Comparison of ENCODE assay signal across 8 cellular contexts in genomic region chr6:3229566-3230274, GRCh38. TPM values are rescaled to one million over a fixed set of nuclear protein-coding genes. Genes with fewer than 3 reads are reported as not detected.
A peak's percentile ranks its signal among the peaks of the same experiment; 100 is the strongest.
DNase-seq lines count a peak whose midpoint lies in the region; ATAC-seq and TF ChIP-seq lines count a peak whose summit lies in the region.

No MANE protein-coding gene starts in this region.

- peak; percentile 64 for DNase-seq in activated CD4-positive, alpha-beta T cell treated with anti-CD3 and anti-CD28 coated beads for 36 hours
- DNase-seq in activated CD4-positive, alpha-beta T cell treated with anti-CD3 and anti-CD28 coated beads for 4 hours, result no peak
- DNase-seq in NCI-H524 treated with DMSO at 0.1 percent for 48 hours (lab: John Stamatoyannopoulos, UW) (peak; percentile 35), cerebellar cortex (ENCODE audit: low spot score) (peak; percentile 43), osteocyte (ENCODE audit: extremely low spot score, unreplicated experiment) (no peak), NAMALWA (ENCODE audit: low spot score) (no peak), RWPE1 (ENCODE audit: low spot score) (no peak)

- intact Hi-C loops in activated CD4-positive, alpha-beta T cell treated with anti-CD3 and anti-CD28 coated beads for 36 hours (cut with DNase I, micrococcal nuclease), result loop anchor here (1.0 to 5.0 kb wide), 3 partner anchors 20 to 1622 kb away; partner anchors contain the start of gene FOXC1 (in 1 of the 2)

- TF ChIP-seq CTCF in osteocyte (IDR thresholded peaks at IDR 0.05) (no peak), RWPE1 (conservative IDR thresholded peaks at IDR 0.05; ENCODE audit: low read depth) (no peak)

- no peak overlapping the region for H3K27ac Mint-ChIP-seq in activated CD4-positive, alpha-beta T cell treated with anti-CD3 and anti-CD28 coated beads for 36 hours
- peak overlapping the region; percentile 23 for H3K27ac Mint-ChIP-seq in osteocyte (ENCODE audit: unreplicated experiment)

- H3K4me1 Mint-ChIP-seq in activated CD4-positive, alpha-beta T cell treated with anti-CD3 and anti-CD28 coated beads for 36 hours, result peaks cover 43% of the 10 kb centered on the region
- H3K4me1 Mint-ChIP-seq in osteocyte (ENCODE audit: unreplicated experiment), result peaks cover 56% of the 10 kb centered on the region

- POLR2A ChIA-PET in activated CD4-positive, alpha-beta T cell treated with anti-CD3 and anti-CD28 coated beads for 36 hours (lab: Charles Lee), result no interaction called here
- POLR2A ChIA-PET in RWPE1 (lab: Yijun Ruan, JAX; ENCODE audit: low non-redundant PET), result no interaction called here

- H3K27me3 Mint-ChIP-seq in activated CD4-positive, alpha-beta T cell treated with anti-CD3 and anti-CD28 coated beads for 36 hours, result peaks cover 69% of the 10 kb centered on the region
- H3K27me3 Mint-ChIP-seq in osteocyte (ENCODE audit: unreplicated experiment), result peaks cover 6% of the 10 kb centered on the region

- H3K27ac ChIP-seq in RWPE1, result no peak overlapping the region

- no peaks in the 10 kb centered on the region for H3K36me3 Mint-ChIP-seq in activated CD4-positive, alpha-beta T cell treated with anti-CD3 and anti-CD28 coated beads for 36 hours (ENCODE audit: low read depth)
- H3K36me3 Mint-ChIP-seq in osteocyte (ENCODE audit: unreplicated experiment), result peaks cover 2% of the 10 kb centered on the region

- H3K4me3 Mint-ChIP-seq in activated CD4-positive, alpha-beta T cell treated with anti-CD3 and anti-CD28 coated beads for 36 hours, result peak overlapping the region; percentile 68
- H3K4me3 Mint-ChIP-seq in osteocyte (ENCODE audit: unreplicated experiment), result peak overlapping the region; percentile 92

- ATAC-seq in activated CD4-positive, alpha-beta T cell treated with anti-CD3 and anti-CD28 coated beads for 36 hours, result peak; percentile 52
- ATAC-seq in GM18858 (IDR thresholded peaks at IDR 0.05; ENCODE audit: unreplicated experiment), result no peak

- no peaks in the 10 kb centered on the region for H3K9me3 Mint-ChIP-seq in activated CD4-positive, alpha-beta T cell treated with anti-CD3 and anti-CD28 coated beads for 36 hours (ENCODE audit: low read depth)
- no peaks in the 10 kb centered on the region for H3K9me3 Mint-ChIP-seq in osteocyte (ENCODE audit: unreplicated experiment)

- CTCF ChIA-PET in activated CD4-positive, alpha-beta T cell treated with anti-CD3 and anti-CD28 coated beads for 36 hours (lab: Charles Lee), result interaction anchor here (0.5 to 3.5 kb wide), 8 partner anchors 10 to 1622 kb away, joined by 3 to 19 read pairs (median 4); no protein-coding TSS in a partner anchor
- CTCF ChIA-PET in RWPE1 (lab: Yijun Ruan, JAX), result no interaction called here

RNA-seq across cellular contexts. Expression of gene TUBB2B, which starts 2.3 kb away (rescaled TPM):
- under 1 TPM in 1 of 2 experiments, not detected in 1; 0.09 TPM for total RNA-seq in activated CD4-positive, alpha-beta T cell treated with anti-CD3 and anti-CD28 coated beads for 36 hours
- total RNA-seq in osteocyte, result 61.7 and 67.2 TPM in 2 replicates

RNA-seq across cellular contexts. Expression of gene PSMG4, which starts 29.0 kb away (rescaled TPM):
- total RNA-seq in activated CD4-positive, alpha-beta T cell treated with anti-CD3 and anti-CD28 coated beads for 36 hours, result 10 to 100 TPM; 22.2 to 23.2 TPM
- 20.4 and 22.0 TPM in 2 replicates for total RNA-seq in osteocyte

Comparison
In these comparisons a context has a peak if more than half of its experiments do, and no peak if none do; other contexts are left out.
1. DNase-seq: peak in activated CD4-positive, alpha-beta T cell treated with anti-CD3 and anti-CD28 coated beads for 36 hours (single experiment), NCI-H524 treated with DMSO at 0.1 percent for 48 hours (single experiment) and cerebellar cortex (single experiment); none in activated CD4-positive, alpha-beta T cell treated with anti-CD3 and anti-CD28 coated beads for 4 hours (0 of 2), osteocyte (single experiment), NAMALWA (single experiment) and RWPE1 (single experiment).
2. RNA of gene TUBB2B, which starts 2.3 kb away (total RNA-seq): 61.7 to 67.2 TPM in osteocyte; 0.09 TPM in activated CD4-positive, alpha-beta T cell treated with anti-CD3 and anti-CD28 coated beads for 36 hours; every median in the first group is over 10 times any median in the second.